10 cellular contexts compared by ENCODE assay signal in genomic region chr16:85563515-85564276, GRCh38. TPM values are rescaled to one million over a fixed set of nuclear protein-coding genes. Genes with fewer than 3 reads are reported as not detected.
DNase-seq lines count a peak whose midpoint lies in the region; FAIRE-seq and TF ChIP-seq lines count a peak whose summit lies in the region.
"Had no signal": no experiment of that assay in that cellular context is flagged by ENCODE, and none has a peak within 500 bp of the region (broad histone marks: within the 10 kb centered on the region; RNA-seq: fewer than 3 reads in every experiment).

No MANE protein-coding gene starts in this region.

- no peak overlapping the region for H3K23ac ChIP-seq in mesenchymal stem cell (ENCODE audit: low read length in 2 of 2)

- no peak overlapping the region for H2AFZ ChIP-seq in mesenchymal stem cell (ENCODE audit: low read depth, low read length)

- H3K9ac ChIP-seq in mesenchymal stem cell (ENCODE audit: low read length), result peak overlapping the region; percentile 33

- H2BK15ac ChIP-seq in mesenchymal stem cell (ENCODE audit: low read depth, poor library complexity, severe bottlenecking), result no peak overlapping the region

- in situ Hi-C loops in transverse colon (cut with MboI; ENCODE audit: low pct_ligation_motif_present in 1 of 4, low pct_unique_long_range_greater_than_20kb in 1 of 4, low sequenced_read_pairs in 3 of 4), result no loop called here

- peak overlapping the region; percentile 42 to 52 for H3K4ac ChIP-seq in mesenchymal stem cell (ENCODE audit: low read depth in 1 of 2, low read length in 2 of 2)

- H3K4me3 ChIP-seq in choroid plexus epithelial cell (ENCODE audit: low read depth, low read length) (no peak overlapping the region), mesenchymal stem cell (ENCODE audit: insufficient read depth in 1 of 2, low read depth in 1 of 2, low read length in 2 of 2) (no peak overlapping the region), transverse colon (no peak overlapping the region)
- H3K4me3 ChIP-seq: skin epidermis had no signal

- peak overlapping the region; percentile 29 for H2AK5ac ChIP-seq in mesenchymal stem cell (ENCODE audit: low read length, severe bottlenecking)

- TF ChIP-seq CTCF in choroid plexus epithelial cell (conservative IDR thresholded peaks at IDR 0.05; ENCODE audit: low read depth, low read length) (peak; percentile 21), transverse colon (IDR thresholded peaks at IDR 0.05) (peak in 3 of 5 experiments; percentile 13 to 59 (median 20))

- H4K91ac ChIP-seq in mesenchymal stem cell (ENCODE audit: low read length), result peak overlapping the region; percentile 89

- peaks cover 56% of the 10 kb centered on the region for H3K79me1 ChIP-seq in mesenchymal stem cell (replicated peaks; ENCODE audit: low read length, poor library complexity, severe bottlenecking)

- H3K14ac ChIP-seq in mesenchymal stem cell (ENCODE audit: low read length in 2 of 2), result peak overlapping the region in 1 of 2 experiments; percentile 23

- TF ChIP-seq EP300 in transverse colon (IDR thresholded peaks at IDR 0.05; ENCODE audit: low read depth), result no peak

- DNase-seq in NCI-H2196 (lab: John Stamatoyannopoulos, UW; ENCODE audit: unreplicated experiment) (peak; percentile 28), NCI-H2196 treated with DMSO at 0.1 percent for 48 hours (lab: John Stamatoyannopoulos, UW; ENCODE audit: unreplicated experiment) (no peak), choroid plexus epithelial cell (ENCODE audit: low read depth) (peak; percentile 62), mesenchymal stem cell (peak; percentile 82), transverse colon (peak; percentile 87), T1000 (lab: John Stamatoyannopoulos, UW) (no peak), GM19239 (ENCODE audit: insufficient read length, low spot score) (no peak)
- DNase-seq in stimulated activated CD4-positive, alpha-beta T cell treated with anti-CD3 and anti-CD28 coated beads, Interleukin-1b, Interleukin-23, amount 100 ng/mL, for 48 hours, result no peak
- DNase-seq: NCI-H524 had no signal

- no peak overlapping the region for H3K4me2 ChIP-seq in mesenchymal stem cell (ENCODE audit: low read length, poor library complexity, severe bottlenecking)

- H4K8ac ChIP-seq in mesenchymal stem cell (ENCODE audit: low read length), result peak overlapping the region; percentile 96

- 50% methylated on average over 19 of the region's 19 CpGs for WGBS in mesenchymal stem cell
- 61% methylated on average over 19 of the region's 19 CpGs; no CpG with 5 or more reads in 1 of the 2 donors for WGBS in transverse colon (ENCODE audit: low coverage in 1 of 2), 2 donors

- H3K27me3 ChIP-seq in mesenchymal stem cell (ENCODE audit: control insufficient read depth in 1 of 2, insufficient read depth in 1 of 2, low read length in 2 of 2), result no peaks in the 10 kb centered on the region
- no peaks in the 10 kb centered on the region for H3K27me3 ChIP-seq in transverse colon

- intact Hi-C loops in transverse colon (cut with DNase I; ENCODE audit: low total_unique reads), result no loop called here

- H3K36me3 ChIP-seq in mesenchymal stem cell (ENCODE audit: control insufficient read depth in 1 of 2, insufficient read depth in 2 of 2, low read depth in 1 of 2, low read length in 2 of 2), result peaks cover 0 to 5% of the 10 kb centered on the region in 2 experiments
- no peaks in the 10 kb centered on the region for H3K36me3 ChIP-seq in transverse colon

- H3K27ac ChIP-seq in mesenchymal stem cell (ENCODE audit: low read length, poor library complexity, severe bottlenecking) (no peak overlapping the region), transverse colon (peak overlapping the region; percentile 81 to 98 (median 94))

- no peaks in the 10 kb centered on the region for H3K9me3 ChIP-seq in mesenchymal stem cell (ENCODE audit: control insufficient read depth, low read length)
- H3K9me3 ChIP-seq in transverse colon, result no peaks in the 10 kb centered on the region

- TF ChIP-seq POLR2A in transverse colon (IDR thresholded peaks at IDR 0.05), result no peak

- H3K4me1 ChIP-seq in mesenchymal stem cell (ENCODE audit: control insufficient read depth, insufficient read depth, low read depth, low read length), result peaks cover 52% of the 10 kb centered on the region
- peaks cover 56 to 94% (median 86%) of the 10 kb centered on the region in 4 donors for H3K4me1 ChIP-seq in transverse colon

- FAIRE-seq in GM19239 (lab: Jason Lieb, UNC), result no peak

- peak overlapping the region; percentile 37 for H2BK120ac ChIP-seq in mesenchymal stem cell (ENCODE audit: low read depth, low read length)

- H2BK12ac ChIP-seq in mesenchymal stem cell (ENCODE audit: low read length in 2 of 2), result peak overlapping the region; percentile 76 to 85

- no peak overlapping the region for H2BK5ac ChIP-seq in mesenchymal stem cell (ENCODE audit: low read depth, low read length, poor library complexity, severe bottlenecking)

- peak overlapping the region; percentile 76 to 85 for H3K18ac ChIP-seq in mesenchymal stem cell (ENCODE audit: low read depth in 1 of 2, low read length in 2 of 2)

RNA-seq across cellular contexts. Expression of gene GSE1, which starts 49.4 kb away (rescaled TPM):
- 39.2 TPM for polyA plus RNA-seq in mesenchymal stem cell (2013, experiment 1 of 2)
- 38.5 TPM for polyA plus RNA-seq in mesenchymal stem cell (2013, experiment 2 of 2)
- total RNA-seq in transverse colon, result 100 to 1,000 TPM; 100 to 139 (median 120) TPM

Comparison
In these comparisons a context has a peak if more than half of its experiments do, and no peak if none do; other contexts are left out.
1. DNase-seq: peak in NCI-H2196 (single experiment), choroid plexus epithelial cell (single experiment), mesenchymal stem cell (single experiment) and transverse colon (single experiment); none in NCI-H2196 treated with DMSO at 0.1 percent for 48 hours (single experiment), T1000 (single experiment), stimulated activated CD4-positive, alpha-beta T cell treated with anti-CD3 and anti-CD28 coated beads, Interleukin-1b, Interleukin-23, amount 100 ng/mL, for 48 hours (single experiment) and GM19239 (single experiment).